ENCODE assay signal across 17 cellular contexts in the genomic region with DNA sequence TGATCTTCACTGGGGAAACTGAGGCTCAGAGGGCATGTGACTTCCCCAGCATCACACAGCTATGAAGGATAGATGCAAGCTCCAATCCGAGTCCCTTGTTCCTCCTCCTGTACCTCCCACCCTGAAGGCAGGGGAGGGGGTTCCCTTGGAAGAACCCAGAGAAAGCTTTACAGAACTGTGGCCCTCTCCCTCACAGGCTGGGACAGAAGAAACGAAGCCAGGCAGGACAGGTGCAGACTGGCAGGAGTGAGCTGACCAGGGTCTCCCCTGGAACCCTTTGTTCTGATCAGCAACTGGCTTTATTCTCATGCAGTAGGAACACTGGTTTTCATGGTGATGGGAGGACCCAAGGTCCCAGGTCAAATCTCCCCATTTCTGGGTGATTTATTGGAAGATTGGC.
A peak's percentile ranks its signal among the peaks of the same experiment; 100 is the strongest.
DNase-seq lines count a peak whose midpoint lies in the region; TF ChIP-seq lines count a peak whose summit lies in the region.
"Had no signal": no experiment of that assay in that cellular context is flagged by ENCODE, and none has a peak within 500 bp of the region (broad histone marks: within the 10 kb centered on the region; RNA-seq: fewer than 3 reads in every experiment).

No MANE protein-coding gene starts in this region.

- H3K27me3 ChIP-seq in suprapubic skin: peaks cover 3% of the 10 kb centered on the region

- WGBS in suprapubic skin: 75% methylated on average over 2 of the region's 2 CpGs

- no peak for TF ChIP-seq CTCF in suprapubic skin (IDR thresholded peaks at IDR 0.05)

- H3K9me3 ChIP-seq in suprapubic skin: no peaks in the 10 kb centered on the region
- H3K9me3 ChIP-seq: Caco-2, HAP-1 had no signal

- DNase-seq in DMS53 (lab: John Stamatoyannopoulos, UW) (peak; percentile 24), DMS53 treated with DMSO at 0.1 percent for 48 hours (lab: John Stamatoyannopoulos, UW; ENCODE audit: unreplicated experiment) (no peak), mesenteric fat pad (ENCODE audit: low spot score) (peak; percentile 53), suprapubic skin (ENCODE audit: low spot score in 2 of 2) (peak; percentile 17 to 58), GM03348 (ENCODE audit: low spot score) (no peak), anterior cingulate cortex (lab: John Stamatoyannopoulos, UW) (no peak)
- DNase-seq: Caco-2; CD4-positive, CD25-positive, alpha-beta regulatory T cell; CD8-positive, alpha-beta T cell; DMS153; GF-D8; GOT3; HFFc6 had no signal

- TF ChIP-seq EP300 in suprapubic skin (IDR thresholded peaks at IDR 0.05): no peak

- no peak for TF ChIP-seq POLR2A in suprapubic skin (IDR thresholded peaks at IDR 0.05)

- no peaks in the 10 kb centered on the region for H3K36me3 ChIP-seq in suprapubic skin
- H3K36me3 ChIP-seq: BLaER1, HAP-1 had no signal

- H3K4me1 ChIP-seq in suprapubic skin: peaks cover 25% of the 10 kb centered on the region
- H3K4me1 ChIP-seq: Caco-2, HAP-1 had no signal

- no peak overlapping the region for H3K4me3 ChIP-seq in suprapubic skin
- H3K4me3 ChIP-seq: BLaER1, HAP-1 had no signal

- no peak overlapping the region for H3K27ac ChIP-seq in suprapubic skin
- H3K27ac ChIP-seq: 22Rv1, BLaER1, C4-2B had no signal

Comparison
In these comparisons a context has a peak if more than half of its experiments do, and no peak if none do; other contexts are left out.
1. DNase-seq: peak in DMS53 (single experiment), mesenteric fat pad (single experiment) and suprapubic skin (2 of 2); none in DMS53 treated with DMSO at 0.1 percent for 48 hours (single experiment), GM03348 (single experiment) and anterior cingulate cortex (0 of 58).